Comparison of ENCODE assay signal across 37 cellular contexts in genomic region chr1:1054099-1054700, GRCh38. TPM values are rescaled to one million over a fixed set of nuclear protein-coding genes. Genes with fewer than 3 reads are reported as not detected.
"Had no signal": no experiment of that assay in that cellular context is flagged by ENCODE, and none has a peak within 500 bp of the region (broad histone marks: within the 10 kb centered on the region; RNA-seq: fewer than 3 reads in every experiment).

No MANE protein-coding gene starts in this region.

- H3K9me3 ChIP-seq: MG63 had no signal

- H3K4me2 ChIP-seq: KMS-11 had no signal

- DNase-seq: Karpas-422, Kasumi-1, MG63, MM.1S, MV-4-11, NCI-H1048, NCI-H1092, NCI-H1092 treated with DMSO at 0.1 percent for 48 hours, NCI-H1105, NCI-H1105 treated with DMSO at 0.1 percent for 48 hours, NCI-H1417, NCI-H1417 treated with DMSO at 0.1 percent for 48 hours, NCI-H1436, NCI-H1436 treated with DMSO at 0.1 percent for 48 hours, NCI-H146, NCI-H1694, NCI-H1694 treated with DMSO at 0.1 percent for 48 hours, NCI-H187, NCI-H187 treated with DMSO at 0.1 percent for 48 hours, NCI-H1930, NCI-H2029, NCI-H2029 treated with DMSO at 0.1 percent for 48 hours, NCI-H2081, NCI-H2107, NCI-H2171, NCI-H2171 treated with DMSO at 0.1 percent for 48 hours, NCI-H2227 treated with DMSO at 0.1 percent for 48 hours, NCI-H226, NCI-H345, NCI-H446, NCI-H446 treated with DMSO at 0.1 percent for 48 hours, NCI-H510A, NCI-H510A treated with DMSO at 0.1 percent for 48 hours had no signal

- H3K4me3 ChIP-seq: MG63 had no signal

- H3K9ac ChIP-seq: KMS-11 had no signal

- H3K27me3 ChIP-seq: MG63 had no signal

- H3K27ac ChIP-seq: KMS-11 had no signal

RNA-seq across cellular contexts. Expression of gene RNF223, which starts 19.9 kb away (rescaled TPM):
- total RNA-seq: LHCN-M2, M059J, NCI-H460 had no signal
